Comparison of ENCODE assay signal across 8 cellular contexts in genomic region chr17:57111386-57111785, GRCh38.
"Had no signal": no experiment of that assay in that cellular context is flagged by ENCODE, and none has a peak within 500 bp of the region (broad histone marks: within the 10 kb centered on the region; RNA-seq: fewer than 3 reads in every experiment).

No MANE protein-coding gene starts in this region.

- H3K9me3 ChIP-seq: upper lobe of left lung had no signal

- DNase-seq: activated B cell treated with CpG ODN at 0.5 μM for 24 hours; activated CD4-positive, alpha-beta T cell treated with anti-CD3 and anti-CD28 coated beads, Interleukin-2, amount 10 ng/mL, durations not matched to agents 24 days and 14 days; activated naive CD4-positive, alpha-beta T cell treated with anti-CD3 and anti-CD28 coated beads for 36 hours; effector memory CD4-positive, alpha-beta T cell; T-helper 2 cell; upper lobe of left lung had no signal

- ATAC-seq: activated T-helper 17 cell treated with anti-CD3 and anti-CD28 coated beads, Interleukin-2, amount 50 U/mL, for 72 hours had no signal

- H3K27me3 ChIP-seq: upper lobe of left lung had no signal

- H3K4me3 ChIP-seq: smooth muscle cell, upper lobe of left lung had no signal

- H3K27ac ChIP-seq: upper lobe of left lung had no signal
